24 cellular contexts compared by ENCODE assay signal in the genomic region with DNA sequence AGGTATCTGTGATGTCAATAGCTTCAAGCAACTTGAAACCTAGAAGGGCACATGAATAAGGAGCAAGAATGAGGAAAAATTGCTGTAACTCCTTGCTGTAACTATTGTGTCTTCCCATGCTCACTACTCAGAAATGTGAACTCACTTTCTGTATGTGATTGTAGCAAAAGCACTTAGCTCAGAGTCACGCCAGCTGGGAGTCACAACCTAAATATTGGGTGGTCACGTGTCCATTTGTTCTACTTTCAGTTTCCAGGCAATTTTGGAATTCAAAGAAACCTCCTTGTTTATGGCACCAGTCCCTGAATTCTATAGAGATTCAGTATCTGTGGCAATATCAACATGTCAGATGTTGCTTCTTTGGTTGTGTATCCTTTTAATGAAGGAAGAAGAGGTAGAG.
DNase-seq lines count a peak whose midpoint lies in the region; ATAC-seq and TF ChIP-seq lines count a peak whose summit lies in the region.
"Had no signal": no experiment of that assay in that cellular context is flagged by ENCODE, and none has a peak within 500 bp of the region (broad histone marks: within the 10 kb centered on the region; RNA-seq: fewer than 3 reads in every experiment).

No MANE protein-coding gene starts in this region.

- TF ChIP-seq CTCF in WI38 (IDR thresholded peaks at IDR 0.05; ENCODE audit: low read depth, low read length), result no peak
- no peak for TF ChIP-seq CTCF in heart right ventricle (IDR thresholded peaks at IDR 0.05)

- no peak overlapping the region for H3K27ac ChIP-seq in effector memory CD4-positive, alpha-beta T cell (ENCODE audit: insufficient read depth, low read length, poor library complexity, severe bottlenecking)
- H3K27ac ChIP-seq in heart right ventricle, result no peak overlapping the region
- H3K27ac ChIP-seq: gastrocnemius medialis, skin epidermis had no signal

- no peaks in the 10 kb centered on the region for H3K9me3 ChIP-seq in effector memory CD4-positive, alpha-beta T cell (ENCODE audit: control insufficient read depth, low read length)
- no peaks in the 10 kb centered on the region for H3K9me3 ChIP-seq in heart right ventricle
- H3K9me3 ChIP-seq: gastrocnemius medialis had no signal

- H3K36me3 ChIP-seq in effector memory CD4-positive, alpha-beta T cell (ENCODE audit: control insufficient read depth, insufficient read depth, low read length), result no peaks in the 10 kb centered on the region
- H3K36me3 ChIP-seq in heart right ventricle, result no peaks in the 10 kb centered on the region
- H3K36me3 ChIP-seq: gastrocnemius medialis had no signal

- WGBS in heart right ventricle, 2 donors, result 80 to 91% methylated on average over 2 of the region's 2 CpGs

- H3K27me3 ChIP-seq in effector memory CD4-positive, alpha-beta T cell (replicated peaks; ENCODE audit: control insufficient read depth, insufficient read depth, low read length, poor library complexity, severe bottlenecking), result no peaks in the 10 kb centered on the region
- H3K27me3 ChIP-seq in heart right ventricle, result no peaks in the 10 kb centered on the region
- H3K27me3 ChIP-seq: gastrocnemius medialis had no signal

- no peaks in the 10 kb centered on the region for H3K4me1 ChIP-seq in effector memory CD4-positive, alpha-beta T cell (ENCODE audit: control insufficient read depth, insufficient read depth, low read length, poor library complexity, severe bottlenecking)
- no peaks in the 10 kb centered on the region for H3K4me1 ChIP-seq in heart right ventricle

- no peak for ATAC-seq in heart right ventricle
- ATAC-seq: gastrocnemius medialis, left cardiac atrium, Right ventricle myocardium inferior, WTC11 had no signal

- intact Hi-C loops in heart right ventricle (cut with DNase I), result no loop called here

- 0 out of 2 replicates have a peak overlapping the region, but pooled peaks have one; percentile 13 for H3K4me3 ChIP-seq in WI38 (ENCODE audit: low read depth, low read length)
- no peak overlapping the region for H3K4me3 ChIP-seq in effector memory CD4-positive, alpha-beta T cell (ENCODE audit: insufficient read depth, low read depth, low read length, poor library complexity, severe bottlenecking)
- H3K4me3 ChIP-seq in heart right ventricle, result no peak overlapping the region
- H3K4me3 ChIP-seq: gastrocnemius medialis, skin epidermis had no signal

- peak; percentile 16 for DNase-seq in NCI-H2029 (lab: John Stamatoyannopoulos, UW)
- no peak for DNase-seq in NCI-H2029 treated with DMSO at 0.1 percent for 48 hours (lab: John Stamatoyannopoulos, UW)
- DNase-seq in LHCN-M2 (ENCODE audit: low read depth), result peak; percentile 28
- peak; percentile 32 for DNase-seq in stromal cell of bone marrow (ENCODE audit: low read depth)
- DNase-seq in NCI-H2171 (lab: John Stamatoyannopoulos, UW), result no peak
- DNase-seq in effector memory CD4-positive, alpha-beta T cell, result no peak
- no peak for DNase-seq in heart right ventricle
- DNase-seq: 8988T; activated CD4-positive, alpha-beta memory T cell treated with anti-CD3 and anti-CD28 coated beads, Interleukin-2, amount 10 ng/mL, durations not matched to agents 7 days and 5 days; activated naive CD4-positive, alpha-beta T cell treated with anti-CD3 and anti-CD28 coated beads, Interleukin-2, amount 50 U/mL, for 16 hours; activated T-cell treated with anti-CD3 and anti-CD28 coated beads, Interleukin-2, amount 50 U/mL, for 24 hours; gastrocnemius medialis; H9; Kasumi-1; left cardiac atrium; NCI-H1436 treated with DMSO at 0.1 percent for 48 hours; NCI-H226; posterior cingulate gyrus; stimulated activated CD4-positive, alpha-beta T cell treated with anti-CD3 and anti-CD28 coated beads, Interleukin-4, amount 100 ng/mL, for 4 hours; T-helper 2 cell had no signal

Comparison
In these comparisons a context has a peak if more than half of its experiments do, and no peak if none do; other contexts are left out.
1. DNase-seq: peak in NCI-H2029 (single experiment), LHCN-M2 (single experiment) and stromal cell of bone marrow (single experiment); none in NCI-H2029 treated with DMSO at 0.1 percent for 48 hours (single experiment), NCI-H2171 (single experiment), effector memory CD4-positive, alpha-beta T cell (0 of 3) and heart right ventricle (0 of 2).